31 cellular contexts compared by ENCODE assay signal in genomic region chr7:41093141-41093540, GRCh38.
"Had no signal": no experiment of that assay in that cellular context is flagged by ENCODE, and none has a peak within 500 bp of the region (broad histone marks: within the 10 kb centered on the region; RNA-seq: fewer than 3 reads in every experiment).

No MANE protein-coding gene starts in this region.

- H3K27me3 Mint-ChIP-seq: activated naive CD8-positive, alpha-beta T cell had no signal

- H3K4me1 ChIP-seq: adrenal gland, body of pancreas, gastrocnemius medialis, spleen, tibial nerve had no signal

- H3K36me3 Mint-ChIP-seq: activated naive CD8-positive, alpha-beta T cell; immature natural killer cell; naive thymus-derived CD4-positive, alpha-beta T cell had no signal

- H3K27ac Mint-ChIP-seq: activated naive CD8-positive, alpha-beta T cell; immature natural killer cell; naive thymus-derived CD4-positive, alpha-beta T cell; T-helper 1 cell treated with Interleukin-12 subunit alpha and Interleukin-12 subunit beta and Interleukin-4 antibody, amounts not matched to agents 30 μg/mL and 1 μg/mL, for 36 hours had no signal

- H3K27ac ChIP-seq: adrenal gland, body of pancreas, gastrocnemius medialis, spleen, tibial nerve, WERI-Rb-1 had no signal

- H3K27me3 ChIP-seq: adrenal gland, body of pancreas, gastrocnemius medialis, spleen, tibial nerve had no signal

- DNase-seq: activated CD4-positive, alpha-beta T cell treated with anti-CD3 and anti-CD28 coated beads for 48 hours; activated CD4-positive, alpha-beta T cell treated with anti-CD3 and anti-CD28 coated beads, Interleukin-2, amount 50 U/mL, for 48 hours; activated CD8-positive, alpha-beta memory T cell treated with anti-CD3 and anti-CD28 coated beads for 24 hours; activated effector memory CD4-positive, alpha-beta T cell treated with Interleukin-2 at 50 U/mL for 16 hours; activated naive CD4-positive, alpha-beta T cell treated with Interleukin-2 at 50 U/mL for 16 hours; adrenal gland; aorta; body of pancreas; effector CD8-positive, alpha-beta T cell; gastrocnemius medialis; hypothalamus; immature natural killer cell; kidney; left colon; mammary epithelial cell; midbrain; naive thymus-derived CD4-positive, alpha-beta T cell; occipital lobe; right cardiac atrium; spleen; stimulated activated naive CD4-positive, alpha-beta T cell treated with Interleukin-2 at 50 U/mL for 16 hours; T-helper 9 cell; WERI-Rb-1 had no signal

- ATAC-seq: activated CD4-positive, CD25-positive, alpha-beta regulatory T cell treated with anti-CD3 and anti-CD28 coated beads, Interleukin-2, amount 50 U/mL, for 24 hours; body of pancreas; gastrocnemius medialis; left colon; naive thymus-derived CD4-positive, alpha-beta T cell; right cardiac atrium had no signal

- H3K36me3 ChIP-seq: adrenal gland, gastrocnemius medialis, spleen, tibial nerve, WERI-Rb-1 had no signal

- H3K4me3 Mint-ChIP-seq: activated naive CD8-positive, alpha-beta T cell; immature natural killer cell; naive thymus-derived CD4-positive, alpha-beta T cell; neural crest cell; T-helper 1 cell treated with Interleukin-12 subunit alpha and Interleukin-12 subunit beta and Interleukin-4 antibody, amounts not matched to agents 30 μg/mL and 1 μg/mL, for 36 hours had no signal

- FAIRE-seq: colon, TTC549, urothelium cell line had no signal

- H3K4me1 Mint-ChIP-seq: immature natural killer cell, neural crest cell had no signal

- H3K4me3 ChIP-seq: adrenal gland, body of pancreas, gastrocnemius medialis, spleen, tibial nerve had no signal

- H3K9me3 ChIP-seq: adrenal gland, body of pancreas, gastrocnemius medialis had no signal
